27 cellular contexts compared by ENCODE assay signal in genomic region chr18:50653402-50654093, GRCh38.
A peak's percentile ranks its signal among the peaks of the same experiment; 100 is the strongest.
DNase-seq lines count a peak whose midpoint lies in the region; ATAC-seq, FAIRE-seq and TF ChIP-seq lines count a peak whose summit lies in the region.
"Had no signal": no experiment of that assay in that cellular context is flagged by ENCODE, and none has a peak within 500 bp of the region (broad histone marks: within the 10 kb centered on the region; RNA-seq: fewer than 3 reads in every experiment).

No MANE protein-coding gene starts in this region.

- in situ Hi-C loops in HepG2 (cut with HindIII; ENCODE audit: extremely low pct_ligation_motif_present, low pct_unique_long_range_greater_than_20kb) = no loop called here

- no peaks in the 10 kb centered on the region for H3K9me3 ChIP-seq in liver (ENCODE audit: control insufficient read depth in 4 of 4, low read length in 3 of 4)
- H3K9me3 ChIP-seq in HepG2 (ENCODE audit: low read length) = no peaks in the 10 kb centered on the region
- H3K9me3 ChIP-seq in right atrium auricular region = no peaks in the 10 kb centered on the region
- H3K9me3 ChIP-seq: BE2C, Caco-2, pancreas had no signal

- no peak overlapping the region for H3K27ac Mint-ChIP-seq in activated naive CD4-positive, alpha-beta T cell treated with anti-CD3 and anti-CD28 coated beads for 36 hours
- H3K27ac Mint-ChIP-seq: activated B cell treated with CpG ODN at 0.5 μM for 24 hours; activated CD8-positive, alpha-beta T cell treated with anti-CD3 and anti-CD28 coated beads for 36 hours; H9; naive thymus-derived CD8-positive, alpha-beta T cell had no signal

- H3K36me3 ChIP-seq in liver (ENCODE audit: control insufficient read depth in 4 of 4, insufficient read depth in 3 of 4, low read depth in 1 of 4, low read length in 3 of 4) = no peaks in the 10 kb centered on the region
- H3K36me3 ChIP-seq in HepG2 (replicated peaks in 1 of 2; ENCODE audit: control insufficient read depth in 1 of 2, insufficient read depth in 2 of 2, low read length in 2 of 2) = no peaks in the 10 kb centered on the region
- H3K36me3 ChIP-seq in right atrium auricular region = no peaks in the 10 kb centered on the region
- H3K36me3 ChIP-seq: BE2C, pancreas had no signal

- TF ChIP-seq POLR2A in HepG2 (IDR thresholded peaks at IDR 0.05; ENCODE audit: insufficient read depth in 1 of 2, low read depth in 2 of 2, low read length in 2 of 2) = no peak

- 68% methylated on average over 11 of the region's 11 CpGs for WGBS in liver
- WGBS in HepG2 (ENCODE audit: low lambda C conversion rate) = 76% methylated on average over 11 of the region's 11 CpGs

- TF ChIP-seq EP300 in HepG2 (IDR thresholded peaks at IDR 0.05; ENCODE audit: low read depth in 2 of 2, low read length in 2 of 2) (no peak), HepG2 (CRISPR knock-in tag; IDR thresholded peaks at IDR 0.05; ENCODE audit: borderline replicate concordance) (no peak)

- no peak for TF ChIP-seq CTCF in liver (IDR thresholded peaks at IDR 0.05; ENCODE audit: low read depth, low read length, missing input control)
- no peak for TF ChIP-seq CTCF in HepG2 (CRISPR knock-in tag; IDR thresholded peaks at IDR 0.05)
- no peak for TF ChIP-seq CTCF in right atrium auricular region (IDR thresholded peaks at IDR 0.05)

- H3K4me3 ChIP-seq in liver (ENCODE audit: low read depth in 1 of 3, low read length in 3 of 3) (no peak overlapping the region), HepG2 (replicated peaks in 1 of 3; ENCODE audit: insufficient read depth in 1 of 3, low read depth in 2 of 3, low read length in 3 of 3) (no peak overlapping the region), right atrium auricular region (no peak overlapping the region)
- H3K4me3 ChIP-seq: pancreas, SK-N-MC, smooth muscle cell had no signal

- ATAC-seq in HepG2 (no peak), sciatic nerve (peak; percentile 15), HG02571 (IDR thresholded peaks at IDR 0.05; ENCODE audit: unreplicated experiment) (no peak), GM18909 (IDR thresholded peaks at IDR 0.05; ENCODE audit: poor library complexity, unreplicated experiment) (no peak)
- ATAC-seq: activated CD8-positive, alpha-beta T cell treated with anti-CD3 and anti-CD28 coated beads for 36 hours; naive thymus-derived CD8-positive, alpha-beta T cell; pancreas; stimulated activated naive CD8-positive, alpha-beta T cell treated with anti-CD3 and anti-CD28 coated beads, Interleukin-15, Interleukin-2, amounts not matched to agents 100 U/mL and 50 U/mL, for 24 hours had no signal

- no peak overlapping the region for H3K4me3 Mint-ChIP-seq in activated naive CD4-positive, alpha-beta T cell treated with anti-CD3 and anti-CD28 coated beads for 36 hours
- H3K4me3 Mint-ChIP-seq: activated B cell treated with CpG ODN at 0.5 μM for 24 hours; activated CD8-positive, alpha-beta T cell treated with anti-CD3 and anti-CD28 coated beads for 36 hours; H9; naive thymus-derived CD8-positive, alpha-beta T cell had no signal

- no peak overlapping the region for H3K27ac ChIP-seq in liver (ENCODE audit: low read depth in 1 of 2, low read length in 2 of 2)
- H3K27ac ChIP-seq in HepG2 (ENCODE audit: extremely low read length, insufficient read depth, low read length) = no peak overlapping the region
- H3K27ac ChIP-seq in right atrium auricular region = peak overlapping the region; percentile 82 to 90
- H3K27ac ChIP-seq: pancreas, SK-N-MC had no signal

- no peaks in the 10 kb centered on the region for H4K20me1 ChIP-seq in HepG2 (ENCODE audit: insufficient read depth, low read length)

- peak; percentile 5 to 7 for TF ChIP-seq RAD21 in liver (IDR thresholded peaks at IDR 0.05)
- TF ChIP-seq RAD21 in HepG2 (CRISPR knock-in tag; IDR thresholded peaks at IDR 0.05) = no peak

- POLR2A ChIA-PET in HepG2 (lab: Yijun Ruan, JAX) = no interaction called here

- no TSS peak for BruUV-seq in HepG2 (replicated peaks; lab: Mats Ljungman, UMichigan)

- CTCF ChIA-PET in HepG2 (lab: Yijun Ruan, JAX; ENCODE audit: low intra/inter-chr PET ratio, low total read pairs) = no interaction called here
- CTCF ChIA-PET in activated naive CD4-positive, alpha-beta T cell treated with anti-CD3 and anti-CD28 coated beads for 36 hours (lab: Charles Lee) = no interaction called here

- H3K79me2 ChIP-seq in HepG2 (ENCODE audit: insufficient read depth, low read length) = no peaks in the 10 kb centered on the region

- no peaks in the 10 kb centered on the region for H3K36me3 Mint-ChIP-seq in activated naive CD4-positive, alpha-beta T cell treated with anti-CD3 and anti-CD28 coated beads for 36 hours (ENCODE audit: low read depth)
- H3K36me3 Mint-ChIP-seq: naive thymus-derived CD8-positive, alpha-beta T cell had no signal

- no peak for FAIRE-seq in HepG2 (lab: Jason Lieb, UNC)
- FAIRE-seq: A204.1, pancreas, urothelium cell line had no signal

- intact Hi-C loops in HepG2 (cut with micrococcal nuclease; ENCODE audit: unreplicated experiment) (no loop called here), sciatic nerve (cut with DNase I) (no loop called here)
- intact Hi-C loops in activated naive CD4-positive, alpha-beta T cell treated with anti-CD3 and anti-CD28 coated beads for 36 hours (cut with micrococcal nuclease) = no loop called here

- H3K27me3 ChIP-seq in liver (ENCODE audit: control insufficient read depth in 4 of 4, insufficient read depth in 4 of 4, low read length in 3 of 4) = no peaks in the 10 kb centered on the region
- H3K27me3 ChIP-seq in HepG2 (ENCODE audit: control insufficient read depth in 1 of 2, insufficient read depth in 2 of 2, low read length in 2 of 2) = peaks cover 0 to 2% of the 10 kb centered on the region in 2 experiments; a peak in 1 of 5 replicates
- H3K27me3 ChIP-seq in right atrium auricular region = no peaks in the 10 kb centered on the region
- H3K27me3 ChIP-seq: BE2C, pancreas had no signal

- no peaks in the 10 kb centered on the region for H3K4me1 Mint-ChIP-seq in activated naive CD4-positive, alpha-beta T cell treated with anti-CD3 and anti-CD28 coated beads for 36 hours (ENCODE audit: low read depth)
- H3K4me1 Mint-ChIP-seq: activated B cell treated with CpG ODN at 0.5 μM for 24 hours; naive thymus-derived CD8-positive, alpha-beta T cell had no signal

- no peak overlapping the region for H3K4me2 ChIP-seq in HepG2 (ENCODE audit: low read depth, low read length)
- H3K4me2 ChIP-seq: smooth muscle cell had no signal

- H2AFZ ChIP-seq in HepG2 (ENCODE audit: low read length) = no peak overlapping the region

- H3K4me1 ChIP-seq in liver (ENCODE audit: control insufficient read depth in 4 of 4, insufficient read depth in 4 of 4, low read length in 3 of 4) = peaks cover 1 to 15% (median 11%) of the 10 kb centered on the region in 4 donors
- H3K4me1 ChIP-seq in HepG2 (ENCODE audit: insufficient read depth, low read length) = peaks cover 18% of the 10 kb centered on the region
- peaks cover 0 to 73% of the 10 kb centered on the region in 2 donors for H3K4me1 ChIP-seq in right atrium auricular region
- H3K4me1 ChIP-seq: BE2C, pancreas had no signal

- DNase-seq in HepG2 (ENCODE audit: low spot score) = no peak
- no peak for DNase-seq in right atrium auricular region (ENCODE audit: low spot score)
- no peak for DNase-seq in sciatic nerve (ENCODE audit: low spot score)
- DNase-seq in activated naive CD4-positive, alpha-beta T cell treated with anti-CD3 and anti-CD28 coated beads for 36 hours = no peak
- no peak for DNase-seq in activated CD4-positive, alpha-beta T cell treated with anti-CD3 and anti-CD28 coated beads for 1 hour
- DNase-seq: activated B cell treated with CpG ODN at 0.5 μM for 24 hours; activated CD8-positive, alpha-beta T cell treated with anti-CD3 and anti-CD28 coated beads for 36 hours; activated naive CD4-positive, alpha-beta T cell; BE2C; Caco-2; H9; mammary epithelial cell; naive thymus-derived CD8-positive, alpha-beta T cell; NCI-H1048; NCI-H187 treated with DMSO at 0.1 percent for 48 hours; NCI-H510A treated with DMSO at 0.1 percent for 48 hours; pancreas; stimulated activated CD4-positive, alpha-beta T cell treated with anti-CD3 and anti-CD28 coated beads, Interleukin-2, amount 100 ng/mL, for 48 hours; stimulated activated naive CD8-positive, alpha-beta T cell treated with anti-CD3 and anti-CD28 coated beads, Interleukin-15, Interleukin-2, amounts not matched to agents 100 U/mL and 50 U/mL, for 24 hours; T-helper 9 cell had no signal

- no peak overlapping the region for H3K9ac ChIP-seq in liver (ENCODE audit: low read depth in 1 of 2, low read length in 2 of 2)
- no peak overlapping the region for H3K9ac ChIP-seq in HepG2 (ENCODE audit: insufficient read depth, low read depth, low read length)

- peaks cover 12% of the 10 kb centered on the region for H3K27me3 Mint-ChIP-seq in activated naive CD4-positive, alpha-beta T cell treated with anti-CD3 and anti-CD28 coated beads for 36 hours (ENCODE audit: low read depth)
- H3K27me3 Mint-ChIP-seq: activated CD8-positive, alpha-beta T cell treated with anti-CD3 and anti-CD28 coated beads for 36 hours had no signal

- no peaks in the 10 kb centered on the region for H3K9me3 Mint-ChIP-seq in activated naive CD4-positive, alpha-beta T cell treated with anti-CD3 and anti-CD28 coated beads for 36 hours
- H3K9me3 Mint-ChIP-seq: activated B cell treated with CpG ODN at 0.5 μM for 24 hours; activated CD8-positive, alpha-beta T cell treated with anti-CD3 and anti-CD28 coated beads for 36 hours; H9 had no signal

TF ChIP-seq in HepG2, 621 proteins besides CTCF, POLR2A, EP300 and RAD21 (continues in another document):
- TF ChIP-seq TFDP1 (CRISPR knock-in tag; IDR thresholded peaks at IDR 0.05; ENCODE audit: borderline replicate concordance) = no peak
- TF ChIP-seq SP2 (CRISPR knock-in tag; IDR thresholded peaks at IDR 0.05) = no peak
- TF ChIP-seq PRMT3 (CRISPR knock-in tag; IDR thresholded peaks at IDR 0.05; ENCODE audit: borderline replicate concordance, low read depth) = no peak
- TF ChIP-seq SIN3A (IDR thresholded peaks at IDR 0.05; ENCODE audit: borderline replicate concordance, low read depth, low read length) = no peak
- TF ChIP-seq ZNF460 (CRISPR knock-in tag; IDR thresholded peaks at IDR 0.05; ENCODE audit: borderline replicate concordance) = no peak
- TF ChIP-seq PCBP1 (IDR thresholded peaks at IDR 0.05; ENCODE audit: borderline replicate concordance, low read depth, low read length) = no peak
- TF ChIP-seq CREB1 (IDR thresholded peaks at IDR 0.05) = no peak
- no peak for TF ChIP-seq CREB1 (CRISPR knock-in tag; IDR thresholded peaks at IDR 0.05)
- no peak for TF ChIP-seq ZNF564 (CRISPR knock-in tag; IDR thresholded peaks at IDR 0.05)
- TF ChIP-seq RAD51 (IDR thresholded peaks at IDR 0.05; ENCODE audit: borderline replicate concordance) = no peak
- no peak for TF ChIP-seq MTF2 (CRISPR knock-in tag; IDR thresholded peaks at IDR 0.05; ENCODE audit: borderline replicate concordance)

Comparison
In these comparisons a context has a peak if more than half of its experiments do, and no peak if none do; other contexts are left out.
1. H3K27ac ChIP-seq: peak in right atrium auricular region (2 of 2); none in liver (0 of 2) and HepG2 (single experiment).